8 cellular contexts compared by ENCODE assay signal in genomic region chr9:83596899-83597504, GRCh38. TPM values are rescaled to one million over a fixed set of nuclear protein-coding genes. Genes with fewer than 3 reads are reported as not detected.
A peak's percentile ranks its signal among the peaks of the same experiment; 100 is the strongest.
DNase-seq lines count a peak whose midpoint lies in the region; ATAC-seq and TF ChIP-seq lines count a peak whose summit lies in the region.

No MANE protein-coding gene starts in this region.

- no peak overlapping the region for H3K4me3 ChIP-seq in PC-9
- H3K4me3 ChIP-seq in astrocyte of the cerebellum (ENCODE audit: low read depth, low read length): no peak overlapping the region

- POLR2A ChIA-PET in PC-9 (lab: Charles Lee; ENCODE audit: unreplicated experiment): no interaction called here

- no peaks in the 10 kb centered on the region for H3K4me1 ChIP-seq in PC-9 (replicated peaks; ENCODE audit: insufficient read depth)

- H2AFZ ChIP-seq in PC-9: no peak overlapping the region

- no peaks in the 10 kb centered on the region for H3K36me3 Mint-ChIP-seq in stimulated activated effector memory CD8-positive, alpha-beta T cell treated with anti-CD3 and anti-CD28 coated beads, Interleukin-12 subunit alpha, Interleukin-12 subunit beta, amount 100 ng/mL, for 72 hours

- H3K4me2 ChIP-seq in PC-9: no peak overlapping the region

- peak; percentile 89 for TF ChIP-seq CTCF in PC-9 (conservative IDR thresholded peaks at IDR 0.05)
- peak; percentile 72 for TF ChIP-seq CTCF in astrocyte of the cerebellum (IDR thresholded peaks at IDR 0.05; ENCODE audit: low read depth, low read length, missing control alignments)

- BruUV-seq in PC-9 (replicated peaks; lab: Mats Ljungman, UMichigan): no TSS peak

- H4K20me1 ChIP-seq in PC-9 (ENCODE audit: insufficient read depth): no peaks in the 10 kb centered on the region

- no peaks in the 10 kb centered on the region for H3K4me1 Mint-ChIP-seq in stimulated activated effector memory CD8-positive, alpha-beta T cell treated with anti-CD3 and anti-CD28 coated beads, Interleukin-12 subunit alpha, Interleukin-12 subunit beta, amount 100 ng/mL, for 72 hours

- H3K27me3 ChIP-seq in PC-9 (ENCODE audit: insufficient read depth, low read depth): no peaks in the 10 kb centered on the region

- DNase-seq in DMS153 treated with DMSO at 0.1 percent for 48 hours (lab: John Stamatoyannopoulos, UW; ENCODE audit: unreplicated experiment): peak; percentile 27
- DNase-seq in DMS153 (lab: John Stamatoyannopoulos, UW): no peak
- peak in 1 of 2 experiments; percentile 32 for DNase-seq in PC-9
- peak; percentile 19 for DNase-seq in astrocyte of the cerebellum (ENCODE audit: low read depth)
- peak; percentile 47 for DNase-seq in kidney glomerular epithelial cell (lab: John Stamatoyannopoulos, UW)
- DNase-seq in stimulated activated effector memory CD8-positive, alpha-beta T cell treated with anti-CD3 and anti-CD28 coated beads, Interleukin-12 subunit alpha, Interleukin-12 subunit beta, amount 100 ng/mL, for 72 hours (ENCODE audit: low spot score in 2 of 2): peak; percentile 27 to 74
- no peak for DNase-seq in OCI-M2 (lab: John Stamatoyannopoulos, UW; ENCODE audit: unreplicated experiment)

- intact Hi-C loops in PC-9 (cut with micrococcal nuclease; ENCODE audit: unreplicated experiment): loop anchor here (1.0 kb wide), 1 partner anchor 263 kb away; no protein-coding TSS in a partner anchor

- no peaks in the 10 kb centered on the region for H3K9me3 ChIP-seq in PC-9 (ENCODE audit: insufficient read depth, low read depth)

- no peak overlapping the region for H3K4me3 Mint-ChIP-seq in stimulated activated effector memory CD8-positive, alpha-beta T cell treated with anti-CD3 and anti-CD28 coated beads, Interleukin-12 subunit alpha, Interleukin-12 subunit beta, amount 100 ng/mL, for 72 hours

- no peaks in the 10 kb centered on the region for H3K36me3 ChIP-seq in PC-9 (ENCODE audit: low read depth)

- no peaks in the 10 kb centered on the region for H3K9me3 Mint-ChIP-seq in stimulated activated effector memory CD8-positive, alpha-beta T cell treated with anti-CD3 and anti-CD28 coated beads, Interleukin-12 subunit alpha, Interleukin-12 subunit beta, amount 100 ng/mL, for 72 hours

- no peaks in the 10 kb centered on the region for H3K9me2 ChIP-seq in PC-9 (ENCODE audit: insufficient read depth)

- peak; percentile 45 for ATAC-seq in HG02588 (IDR thresholded peaks at IDR 0.05; ENCODE audit: unreplicated experiment)
- peak; percentile 36 for ATAC-seq in stimulated activated effector memory CD8-positive, alpha-beta T cell treated with anti-CD3 and anti-CD28 coated beads, Interleukin-12 subunit alpha, Interleukin-12 subunit beta, amount 100 ng/mL, for 72 hours

- H3F3A ChIP-seq in PC-9 (ENCODE audit: insufficient read depth, low read depth): no peaks in the 10 kb centered on the region

- CTCF ChIA-PET in PC-9 (lab: Charles Lee): interaction anchor here (0.7 kb wide), 1 partner anchor 993 kb away, joined by 3 read pairs; no protein-coding TSS in a partner anchor

- no peaks in the 10 kb centered on the region for H3K79me2 ChIP-seq in PC-9 (ENCODE audit: low read depth)

- H3K27ac Mint-ChIP-seq in stimulated activated effector memory CD8-positive, alpha-beta T cell treated with anti-CD3 and anti-CD28 coated beads, Interleukin-12 subunit alpha, Interleukin-12 subunit beta, amount 100 ng/mL, for 72 hours: no peak overlapping the region

- in situ Hi-C loops in astrocyte of the cerebellum (cut with HindIII; ENCODE audit: low sequenced_read_pairs): no loop called here

- H3K27ac ChIP-seq in PC-9: no peak overlapping the region

RNA-seq across cellular contexts. Expression of gene IDNK, which starts 25.9 kb away (rescaled TPM):
- 1.7 and 4.6 TPM in 2 replicates for total RNA-seq in PC-9 (2021)

RNA-seq across cellular contexts. Expression of gene FRMD3, which starts 58.8 kb away (rescaled TPM):
- 1.4 and 1.9 TPM in 2 replicates for total RNA-seq in PC-9 (2021)

Comparison
In these comparisons a context has a peak if more than half of its experiments do, and no peak if none do; other contexts are left out.
1. DNase-seq: peak in DMS153 treated with DMSO at 0.1 percent for 48 hours (single experiment), astrocyte of the cerebellum (single experiment), kidney glomerular epithelial cell (single experiment) and stimulated activated effector memory CD8-positive, alpha-beta T cell treated with anti-CD3 and anti-CD28 coated beads, Interleukin-12 subunit alpha, Interleukin-12 subunit beta, amount 100 ng/mL, for 72 hours (2 of 2); none in DMS153 (single experiment) and OCI-M2 (single experiment).